In the genomic region with DNA sequence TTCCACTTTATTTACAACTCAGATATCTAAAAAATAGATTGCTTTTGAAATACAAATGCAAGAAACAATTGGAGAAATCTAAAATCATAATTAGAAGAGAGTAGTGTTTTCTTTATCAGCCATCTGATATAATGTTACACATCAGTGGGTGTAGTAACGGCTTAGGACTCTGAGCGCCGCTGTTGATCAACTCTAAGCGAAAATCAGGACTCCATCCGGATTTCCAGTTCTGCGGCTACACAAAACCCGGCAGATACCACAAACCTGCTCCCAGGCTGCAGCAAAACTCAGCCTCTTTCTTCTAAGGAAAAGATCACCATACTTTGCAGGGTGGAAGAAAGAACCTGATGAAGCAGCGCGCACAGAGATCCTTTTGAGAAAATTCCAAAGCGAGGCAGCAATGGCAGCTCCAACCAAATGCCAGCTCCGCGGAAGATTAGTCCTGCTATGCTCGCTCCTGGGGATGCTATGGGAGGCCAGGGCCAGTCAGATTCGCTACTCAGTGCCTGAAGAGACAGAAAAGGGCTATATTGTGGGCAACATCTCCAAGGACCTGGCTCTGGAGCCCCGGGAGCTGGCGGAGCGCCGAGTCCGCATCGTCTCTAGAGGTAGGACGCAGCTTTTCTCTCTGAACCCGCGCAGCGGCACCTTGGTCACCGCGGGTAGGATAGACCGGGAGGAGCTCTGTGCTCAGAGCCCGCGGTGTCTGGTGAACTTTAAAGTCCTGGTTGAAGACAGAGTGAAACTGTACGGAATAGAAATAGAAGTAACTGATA, we compare ENCODE assay signal across 8 cellular contexts. TPM values are rescaled to one million over a fixed set of nuclear protein-coding genes. Genes with fewer than 3 reads are reported as not detected.
A peak's percentile ranks its signal among the peaks of the same experiment; 100 is the strongest.
DNase-seq lines count a peak whose midpoint lies in the region; ATAC-seq and TF ChIP-seq lines count a peak whose summit lies in the region.

Gene PCDHGA9 (plus strand): TSS at position 226 of the 776 bp plus-strand sequence. CDS start 175 bp downstream, at position 401.

- H3K4me1 Mint-ChIP-seq in GM23338: no peaks in the 10 kb centered on the region; the same call in 2 of the 3 replicates
- no peaks in the 10 kb centered on the region for H3K4me1 Mint-ChIP-seq in memory B cell

- in situ Hi-C loops in brain microvascular endothelial cell (cut with HindIII; ENCODE audit: low pct_ligation_motif_present, low sequenced_read_pairs): loop anchor here (25.0 kb wide), 1 partner anchor 110 kb away; no protein-coding TSS in a partner anchor

- no peaks in the 10 kb centered on the region; the same call in 1 of the 2 replicates for H3K79me2 ChIP-seq in GM23338 (replicated peaks; ENCODE audit: insufficient read depth)

- no peak within 1 kb of the TSS for H3K4me3 ChIP-seq in GM23338
- H3K4me3 ChIP-seq in brain microvascular endothelial cell (ENCODE audit: low read depth, low read length): peak within 1 kb of the TSS; percentile 22

- H3K36me3 Mint-ChIP-seq in GM23338 (ENCODE audit: low read depth) (peaks cover 45% of the 10 kb centered on the region), memory B cell (peaks cover 7% of the 10 kb centered on the region)
- H3K36me3 Mint-ChIP-seq in activated naive CD4-positive, alpha-beta T cell treated with anti-CD3 and anti-CD28 coated beads, Interleukin-2, amount 50 U/mL, for 72 hours: peaks cover 43 to 60% of the 10 kb centered on the region in 2 donors

- peak; percentile 36 for TF ChIP-seq CTCF in AG09319 (IDR thresholded peaks at IDR 0.05; ENCODE audit: low read depth, low read length)
- TF ChIP-seq CTCF in GM23338 (conservative IDR thresholded peaks at IDR 0.05; ENCODE audit: low read depth in 2 of 2): peak; percentile 45 to 48
- peak; percentile 62 for TF ChIP-seq CTCF in brain microvascular endothelial cell (IDR thresholded peaks at IDR 0.05; ENCODE audit: low read depth, low read length, missing control alignments)

- H3K27ac Mint-ChIP-seq in GM23338: no peak within 1 kb of the TSS
- no peak within 1 kb of the TSS for H3K27ac Mint-ChIP-seq in memory B cell
- no peak within 1 kb of the TSS for H3K27ac Mint-ChIP-seq in activated naive CD4-positive, alpha-beta T cell treated with anti-CD3 and anti-CD28 coated beads, Interleukin-2, amount 50 U/mL, for 72 hours

- H3K9me2 ChIP-seq in GM23338 (ENCODE audit: insufficient read depth): no peaks in the 10 kb centered on the region

- no peak within 1 kb of the TSS for H3K4me3 Mint-ChIP-seq in GM23338
- peak within 1 kb of the TSS; percentile 67 for H3K4me3 Mint-ChIP-seq in memory B cell

- H3K36me3 ChIP-seq in GM23338 (ENCODE audit: insufficient read depth) (0 out of 2 replicates have a peak, but pooled peaks cover 11% of the 10 kb centered on the region), brain microvascular endothelial cell (replicated peaks) (no peaks in the 10 kb centered on the region)

- no peaks in the 10 kb centered on the region for H3K4me1 ChIP-seq in GM23338 (ENCODE audit: insufficient read depth)

- no peaks in the 10 kb centered on the region for H3F3A ChIP-seq in GM23338 (replicated peaks; ENCODE audit: low read depth)

- H3K27ac ChIP-seq in GM23338 (ENCODE audit: low read depth) (no peak within 1 kb of the TSS), brain microvascular endothelial cell (no peak within 1 kb of the TSS)

- ATAC-seq in GM23338 (no peak), memory B cell (ENCODE audit: low read depth) (no peak), GM21526 (IDR thresholded peaks at IDR 0.05; ENCODE audit: low FRiP score, unreplicated experiment) (no peak), HG03196 (IDR thresholded peaks at IDR 0.05; ENCODE audit: unreplicated experiment) (no peak)
- no peak for ATAC-seq in activated naive CD4-positive, alpha-beta T cell treated with anti-CD3 and anti-CD28 coated beads, Interleukin-2, amount 50 U/mL, for 72 hours

- DNase-seq in AG09319 (ENCODE audit: extremely low read depth, low read depth) (no peak), GM23338 (ENCODE audit: low spot score) (peak; percentile 60), brain microvascular endothelial cell (peak; percentile 24), memory B cell (ENCODE audit: low spot score in 2 of 2) (no peak), NCI-H524 treated with DMSO at 0.1 percent for 48 hours (lab: John Stamatoyannopoulos, UW) (no peak)
- DNase-seq in activated naive CD4-positive, alpha-beta T cell treated with anti-CD3 and anti-CD28 coated beads, Interleukin-2, amount 50 U/mL, for 72 hours (ENCODE audit: low spot score in 2 of 2): no peak

- peaks cover 54% of the 10 kb centered on the region for H3K9me3 Mint-ChIP-seq in GM23338
- H3K9me3 Mint-ChIP-seq in memory B cell: peaks cover 13% of the 10 kb centered on the region
- H3K9me3 Mint-ChIP-seq in activated naive CD4-positive, alpha-beta T cell treated with anti-CD3 and anti-CD28 coated beads, Interleukin-2, amount 50 U/mL, for 72 hours: peaks cover 14 to 18% of the 10 kb centered on the region in 2 donors

- H3K27me3 Mint-ChIP-seq in GM23338 (ENCODE audit: insufficient read depth, low read depth, poor library complexity): peaks cover 9% of the 10 kb centered on the region
- H3K27me3 Mint-ChIP-seq in memory B cell: peaks cover 21% of the 10 kb centered on the region

- H3K4me2 ChIP-seq in GM23338: no peak within 1 kb of the TSS

- H3K27me3 ChIP-seq in GM23338 (ENCODE audit: insufficient read depth) (no peaks in the 10 kb centered on the region), brain microvascular endothelial cell (replicated peaks) (no peaks in the 10 kb centered on the region)

- no peaks in the 10 kb centered on the region for H4K20me1 ChIP-seq in GM23338 (replicated peaks; ENCODE audit: insufficient read depth)

- H2AFZ ChIP-seq in GM23338: no peak within 1 kb of the TSS

TF ChIP-seq in GM23338, 12 proteins besides CTCF, POLR2A, EP300 and RAD21 (continues in another document):
- TF ChIP-seq, protein P1, sequence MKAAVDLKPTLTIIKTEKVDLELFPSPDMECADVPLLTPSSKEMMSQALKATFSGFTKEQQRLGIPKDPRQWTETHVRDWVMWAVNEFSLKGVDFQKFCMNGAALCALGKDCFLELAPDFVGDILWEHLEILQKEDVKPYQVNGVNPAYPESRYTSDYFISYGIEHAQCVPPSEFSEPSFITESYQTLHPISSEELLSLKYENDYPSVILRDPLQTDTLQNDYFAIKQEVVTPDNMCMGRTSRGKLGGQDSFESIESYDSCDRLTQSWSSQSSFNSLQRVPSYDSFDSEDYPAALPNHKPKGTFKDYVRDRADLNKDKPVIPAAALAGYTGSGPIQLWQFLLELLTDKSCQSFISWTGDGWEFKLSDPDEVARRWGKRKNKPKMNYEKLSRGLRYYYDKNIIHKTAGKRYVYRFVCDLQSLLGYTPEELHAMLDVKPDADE (IDR thresholded peaks at IDR 0.05): no peak
- no peak for TF ChIP-seq JUNB (IDR thresholded peaks at IDR 0.05; ENCODE audit: unreplicated experiment)
- no peak for TF ChIP-seq POLR2AphosphoS5 (IDR thresholded peaks at IDR 0.05; ENCODE audit: low read depth)
- no peak for TF ChIP-seq ZNF331 (CRISPR knock-in tag; IDR thresholded peaks at IDR 0.05; ENCODE audit: low read depth)
- TF ChIP-seq EZH2phosphoT487 (IDR thresholded peaks at IDR 0.05; ENCODE audit: unreplicated experiment): no peak
- TF ChIP-seq, protein P2, sequence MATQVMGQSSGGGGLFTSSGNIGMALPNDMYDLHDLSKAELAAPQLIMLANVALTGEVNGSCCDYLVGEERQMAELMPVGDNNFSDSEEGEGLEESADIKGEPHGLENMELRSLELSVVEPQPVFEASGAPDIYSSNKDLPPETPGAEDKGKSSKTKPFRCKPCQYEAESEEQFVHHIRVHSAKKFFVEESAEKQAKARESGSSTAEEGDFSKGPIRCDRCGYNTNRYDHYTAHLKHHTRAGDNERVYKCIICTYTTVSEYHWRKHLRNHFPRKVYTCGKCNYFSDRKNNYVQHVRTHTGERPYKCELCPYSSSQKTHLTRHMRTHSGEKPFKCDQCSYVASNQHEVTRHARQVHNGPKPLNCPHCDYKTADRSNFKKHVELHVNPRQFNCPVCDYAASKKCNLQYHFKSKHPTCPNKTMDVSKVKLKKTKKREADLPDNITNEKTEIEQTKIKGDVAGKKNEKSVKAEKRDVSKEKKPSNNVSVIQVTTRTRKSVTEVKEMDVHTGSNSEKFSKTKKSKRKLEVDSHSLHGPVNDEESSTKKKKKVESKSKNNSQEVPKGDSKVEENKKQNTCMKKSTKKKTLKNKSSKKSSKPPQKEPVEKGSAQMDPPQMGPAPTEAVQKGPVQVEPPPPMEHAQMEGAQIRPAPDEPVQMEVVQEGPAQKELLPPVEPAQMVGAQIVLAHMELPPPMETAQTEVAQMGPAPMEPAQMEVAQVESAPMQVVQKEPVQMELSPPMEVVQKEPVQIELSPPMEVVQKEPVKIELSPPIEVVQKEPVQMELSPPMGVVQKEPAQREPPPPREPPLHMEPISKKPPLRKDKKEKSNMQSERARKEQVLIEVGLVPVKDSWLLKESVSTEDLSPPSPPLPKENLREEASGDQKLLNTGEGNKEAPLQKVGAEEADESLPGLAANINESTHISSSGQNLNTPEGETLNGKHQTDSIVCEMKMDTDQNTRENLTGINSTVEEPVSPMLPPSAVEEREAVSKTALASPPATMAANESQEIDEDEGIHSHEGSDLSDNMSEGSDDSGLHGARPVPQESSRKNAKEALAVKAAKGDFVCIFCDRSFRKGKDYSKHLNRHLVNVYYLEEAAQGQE (IDR thresholded peaks at IDR 0.05; ENCODE audit: unreplicated experiment): no peak
- TF ChIP-seq STAT1 (IDR thresholded peaks at IDR 0.05; ENCODE audit: unreplicated experiment): no peak

RNA-seq across cellular contexts. Expression of gene PCDHGA9, which starts in this region (rescaled TPM):
- 5.5 and 7.8 TPM in 2 replicates for total RNA-seq in GM23338 (2014; rRNA removed; shearing (Covaris generic))
- 0.50 and 0.54 TPM in 2 replicates for polyA plus RNA-seq in GM23338 (2016; fragmentation: Nextera tagmentation; extraction: Ambion mirVana)
- total RNA-seq in activated naive CD4-positive, alpha-beta T cell treated with anti-CD3 and anti-CD28 coated beads, Interleukin-2, amount 50 U/mL, for 72 hours: under 1 TPM in 1 of 2 donors, not detected in 1; 0.23 TPM

Comparison
In these comparisons a context has a peak if more than half of its experiments do, and no peak if none do; other contexts are left out.
1. DNase-seq: peak in GM23338 (single experiment) and brain microvascular endothelial cell (single experiment); none in AG09319 (single experiment), memory B cell (0 of 2), NCI-H524 treated with DMSO at 0.1 percent for 48 hours (single experiment) and activated naive CD4-positive, alpha-beta T cell treated with anti-CD3 and anti-CD28 coated beads, Interleukin-2, amount 50 U/mL, for 72 hours (0 of 2).
2. Peak in every context shown above with its lines, with median percentiles within 50 percentile points of each other: CTCF ChIP-seq.